In genomic region chr5:156913719-156914370, GRCh38 we compare ENCODE assay signal across 1 cellular context.
TF ChIP-seq lines count a peak whose summit lies in the region.

No MANE protein-coding gene starts in this region.

TF ChIP-seq in GM12878, 131 proteins besides CTCF, POLR2A, EP300 and RAD21 (continued from another document):
- TF ChIP-seq ZBTB33 (IDR thresholded peaks at IDR 0.05), result no peak
- peak; percentile 22; the same call in 1 of the 2 replicates for TF ChIP-seq RUNX3 (IDR thresholded peaks at IDR 0.05; ENCODE audit: low read length)
- TF ChIP-seq NR2F1 (conservative IDR thresholded peaks at IDR 0.05), result no peak
- 0 out of 2 replicates have a peak, but pooled peaks have one; percentile 51 for TF ChIP-seq DPF2 (IDR thresholded peaks at IDR 0.05)
- TF ChIP-seq RCOR1 (conservative IDR thresholded peaks at IDR 0.05; ENCODE audit: low read depth, low read length), result no peak
- no peak for TF ChIP-seq SREBF2 (IDR thresholded peaks at IDR 0.05; ENCODE audit: low read length)
- TF ChIP-seq BMI1 (IDR thresholded peaks at IDR 0.05; ENCODE audit: borderline replicate concordance), result no peak
- TF ChIP-seq BACH1 (IDR thresholded peaks at IDR 0.05; ENCODE audit: borderline replicate concordance), result no peak
- no peak for TF ChIP-seq CHD4 (IDR thresholded peaks at IDR 0.05)
- no peak for TF ChIP-seq TARDBP (IDR thresholded peaks at IDR 0.05; ENCODE audit: borderline replicate concordance)
- no peak for TF ChIP-seq RBBP5 (conservative IDR thresholded peaks at IDR 0.05)
- peak; percentile 34; the same call in 1 of the 2 replicates for TF ChIP-seq ATF7 (IDR thresholded peaks at IDR 0.05; ENCODE audit: low read depth)
- no peak for TF ChIP-seq ELK1 (IDR thresholded peaks at IDR 0.05; ENCODE audit: low read depth, low read length)
- TF ChIP-seq, protein P1, sequence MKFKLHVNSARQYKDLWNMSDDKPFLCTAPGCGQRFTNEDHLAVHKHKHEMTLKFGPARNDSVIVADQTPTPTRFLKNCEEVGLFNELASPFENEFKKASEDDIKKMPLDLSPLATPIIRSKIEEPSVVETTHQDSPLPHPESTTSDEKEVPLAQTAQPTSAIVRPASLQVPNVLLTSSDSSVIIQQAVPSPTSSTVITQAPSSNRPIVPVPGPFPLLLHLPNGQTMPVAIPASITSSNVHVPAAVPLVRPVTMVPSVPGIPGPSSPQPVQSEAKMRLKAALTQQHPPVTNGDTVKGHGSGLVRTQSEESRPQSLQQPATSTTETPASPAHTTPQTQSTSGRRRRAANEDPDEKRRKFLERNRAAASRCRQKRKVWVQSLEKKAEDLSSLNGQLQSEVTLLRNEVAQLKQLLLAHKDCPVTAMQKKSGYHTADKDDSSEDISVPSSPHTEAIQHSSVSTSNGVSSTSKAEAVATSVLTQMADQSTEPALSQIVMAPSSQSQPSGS (IDR thresholded peaks at IDR 0.05; ENCODE audit: low read length), result no peak
- no peak; the same call in 2 of the 3 replicates for TF ChIP-seq POU2F2 (IDR thresholded peaks at IDR 0.05; ENCODE audit: borderline replicate concordance, low read depth, low read length)
- no peak for TF ChIP-seq CBFB (IDR thresholded peaks at IDR 0.05; ENCODE audit: low read depth)
- no peak for TF ChIP-seq PML (IDR thresholded peaks at IDR 0.05; ENCODE audit: low read length)
- TF ChIP-seq WRNIP1 (IDR thresholded peaks at IDR 0.05; ENCODE audit: borderline replicate concordance, low read depth, low read length), result no peak
- peak; percentile 37; the same call in 1 of the 2 replicates for TF ChIP-seq YY1 (IDR thresholded peaks at IDR 0.05; ENCODE audit: low read depth, low read length)
- no peak for TF ChIP-seq IRF4 (IDR thresholded peaks at IDR 0.05; ENCODE audit: low read depth, low read length)
- TF ChIP-seq POLR2AphosphoS2 (IDR thresholded peaks at IDR 0.05; ENCODE audit: low read depth, low read length), result no peak
- no peak for TF ChIP-seq CHD1 (IDR thresholded peaks at IDR 0.05; ENCODE audit: low read depth, low read length)
- peak; percentile 79 to 84; a peak in 2 of 4 replicates for TF ChIP-seq IKZF2 (IDR thresholded peaks at IDR 0.05)
- TF ChIP-seq KDM1A (IDR thresholded peaks at IDR 0.05; ENCODE audit: borderline replicate concordance), result no peak
- TF ChIP-seq, protein P2, sequence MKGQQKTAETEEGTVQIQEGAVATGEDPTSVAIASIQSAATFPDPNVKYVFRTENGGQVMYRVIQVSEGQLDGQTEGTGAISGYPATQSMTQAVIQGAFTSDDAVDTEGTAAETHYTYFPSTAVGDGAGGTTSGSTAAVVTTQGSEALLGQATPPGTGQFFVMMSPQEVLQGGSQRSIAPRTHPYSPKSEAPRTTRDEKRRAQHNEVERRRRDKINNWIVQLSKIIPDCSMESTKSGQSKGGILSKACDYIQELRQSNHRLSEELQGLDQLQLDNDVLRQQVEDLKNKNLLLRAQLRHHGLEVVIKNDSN (IDR thresholded peaks at IDR 0.05; ENCODE audit: borderline replicate concordance, extremely low read length, insufficient read depth, low read depth, low read length), result no peak
- TF ChIP-seq EZH2 (IDR thresholded peaks at IDR 0.05; ENCODE audit: borderline replicate concordance, control insufficient read depth, low read depth, low read length), result no peak
- TF ChIP-seq MTA2 (IDR thresholded peaks at IDR 0.05; ENCODE audit: low read depth), result peak; percentile 58
- TF ChIP-seq, protein P3, sequence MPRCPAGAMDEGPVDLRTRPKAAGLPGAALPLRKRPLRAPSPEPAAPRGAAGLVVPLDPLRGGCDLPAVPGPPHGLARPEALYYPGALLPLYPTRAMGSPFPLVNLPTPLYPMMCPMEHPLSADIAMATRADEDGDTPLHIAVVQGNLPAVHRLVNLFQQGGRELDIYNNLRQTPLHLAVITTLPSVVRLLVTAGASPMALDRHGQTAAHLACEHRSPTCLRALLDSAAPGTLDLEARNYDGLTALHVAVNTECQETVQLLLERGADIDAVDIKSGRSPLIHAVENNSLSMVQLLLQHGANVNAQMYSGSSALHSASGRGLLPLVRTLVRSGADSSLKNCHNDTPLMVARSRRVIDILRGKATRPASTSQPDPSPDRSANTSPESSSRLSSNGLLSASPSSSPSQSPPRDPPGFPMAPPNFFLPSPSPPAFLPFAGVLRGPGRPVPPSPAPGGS (IDR thresholded peaks at IDR 0.05; ENCODE audit: borderline replicate concordance, insufficient read depth, low read depth, low read length, poor library complexity, severe bottlenecking), result no peak
- no peak for TF ChIP-seq PAX5 (IDR thresholded peaks at IDR 0.05; ENCODE audit: borderline replicate concordance, low read depth, low read length)
- no peak for TF ChIP-seq ZNF592 (IDR thresholded peaks at IDR 0.05)
- no peak for TF ChIP-seq SMAD5 (IDR thresholded peaks at IDR 0.05; ENCODE audit: low read depth)
- TF ChIP-seq NFXL1 (IDR thresholded peaks at IDR 0.05; ENCODE audit: borderline replicate concordance), result no peak
- TF ChIP-seq, protein P4, sequence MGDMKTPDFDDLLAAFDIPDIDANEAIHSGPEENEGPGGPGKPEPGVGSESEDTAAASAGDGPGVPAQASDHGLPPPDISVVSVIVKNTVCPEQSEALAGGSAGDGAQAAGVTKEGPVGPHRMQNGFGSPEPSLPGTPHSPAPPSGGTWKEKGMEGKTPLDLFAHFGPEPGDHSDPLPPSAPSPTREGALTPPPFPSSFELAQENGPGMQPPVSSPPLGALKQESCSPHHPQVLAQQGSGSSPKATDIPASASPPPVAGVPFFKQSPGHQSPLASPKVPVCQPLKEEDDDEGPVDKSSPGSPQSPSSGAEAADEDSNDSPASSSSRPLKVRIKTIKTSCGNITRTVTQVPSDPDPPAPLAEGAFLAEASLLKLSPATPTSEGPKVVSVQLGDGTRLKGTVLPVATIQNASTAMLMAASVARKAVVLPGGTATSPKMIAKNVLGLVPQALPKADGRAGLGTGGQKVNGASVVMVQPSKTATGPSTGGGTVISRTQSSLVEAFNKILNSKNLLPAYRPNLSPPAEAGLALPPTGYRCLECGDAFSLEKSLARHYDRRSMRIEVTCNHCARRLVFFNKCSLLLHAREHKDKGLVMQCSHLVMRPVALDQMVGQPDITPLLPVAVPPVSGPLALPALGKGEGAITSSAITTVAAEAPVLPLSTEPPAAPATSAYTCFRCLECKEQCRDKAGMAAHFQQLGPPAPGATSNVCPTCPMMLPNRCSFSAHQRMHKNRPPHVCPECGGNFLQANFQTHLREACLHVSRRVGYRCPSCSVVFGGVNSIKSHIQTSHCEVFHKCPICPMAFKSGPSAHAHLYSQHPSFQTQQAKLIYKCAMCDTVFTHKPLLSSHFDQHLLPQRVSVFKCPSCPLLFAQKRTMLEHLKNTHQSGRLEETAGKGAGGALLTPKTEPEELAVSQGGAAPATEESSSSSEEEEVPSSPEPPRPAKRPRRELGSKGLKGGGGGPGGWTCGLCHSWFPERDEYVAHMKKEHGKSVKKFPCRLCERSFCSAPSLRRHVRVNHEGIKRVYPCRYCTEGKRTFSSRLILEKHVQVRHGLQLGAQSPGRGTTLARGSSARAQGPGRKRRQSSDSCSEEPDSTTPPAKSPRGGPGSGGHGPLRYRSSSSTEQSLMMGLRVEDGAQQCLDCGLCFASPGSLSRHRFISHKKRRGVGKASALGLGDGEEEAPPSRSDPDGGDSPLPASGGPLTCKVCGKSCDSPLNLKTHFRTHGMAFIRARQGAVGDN (IDR thresholded peaks at IDR 0.05), result peak; percentile 42; the same call in 1 of the 2 replicates
- TF ChIP-seq RB1 (IDR thresholded peaks at IDR 0.05; ENCODE audit: borderline replicate concordance), result no peak
- no peak for TF ChIP-seq NR2C1 (IDR thresholded peaks at IDR 0.05)
- TF ChIP-seq SPI1 (IDR thresholded peaks at IDR 0.05; ENCODE audit: borderline replicate concordance, insufficient read depth, low read depth, low read length), result peak; percentile 76
- no peak for TF ChIP-seq HCFC1 (IDR thresholded peaks at IDR 0.05; ENCODE audit: low read length)
- TF ChIP-seq, protein P5, sequence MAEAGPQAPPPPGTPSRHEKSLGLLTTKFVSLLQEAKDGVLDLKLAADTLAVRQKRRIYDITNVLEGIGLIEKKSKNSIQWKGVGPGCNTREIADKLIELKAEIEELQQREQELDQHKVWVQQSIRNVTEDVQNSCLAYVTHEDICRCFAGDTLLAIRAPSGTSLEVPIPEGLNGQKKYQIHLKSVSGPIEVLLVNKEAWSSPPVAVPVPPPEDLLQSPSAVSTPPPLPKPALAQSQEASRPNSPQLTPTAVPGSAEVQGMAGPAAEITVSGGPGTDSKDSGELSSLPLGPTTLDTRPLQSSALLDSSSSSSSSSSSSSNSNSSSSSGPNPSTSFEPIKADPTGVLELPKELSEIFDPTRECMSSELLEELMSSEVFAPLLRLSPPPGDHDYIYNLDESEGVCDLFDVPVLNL (IDR thresholded peaks at IDR 0.05; ENCODE audit: low read depth, low read length), result no peak
